Comparison of ENCODE assay signal across 8 cellular contexts in the genomic region with DNA sequence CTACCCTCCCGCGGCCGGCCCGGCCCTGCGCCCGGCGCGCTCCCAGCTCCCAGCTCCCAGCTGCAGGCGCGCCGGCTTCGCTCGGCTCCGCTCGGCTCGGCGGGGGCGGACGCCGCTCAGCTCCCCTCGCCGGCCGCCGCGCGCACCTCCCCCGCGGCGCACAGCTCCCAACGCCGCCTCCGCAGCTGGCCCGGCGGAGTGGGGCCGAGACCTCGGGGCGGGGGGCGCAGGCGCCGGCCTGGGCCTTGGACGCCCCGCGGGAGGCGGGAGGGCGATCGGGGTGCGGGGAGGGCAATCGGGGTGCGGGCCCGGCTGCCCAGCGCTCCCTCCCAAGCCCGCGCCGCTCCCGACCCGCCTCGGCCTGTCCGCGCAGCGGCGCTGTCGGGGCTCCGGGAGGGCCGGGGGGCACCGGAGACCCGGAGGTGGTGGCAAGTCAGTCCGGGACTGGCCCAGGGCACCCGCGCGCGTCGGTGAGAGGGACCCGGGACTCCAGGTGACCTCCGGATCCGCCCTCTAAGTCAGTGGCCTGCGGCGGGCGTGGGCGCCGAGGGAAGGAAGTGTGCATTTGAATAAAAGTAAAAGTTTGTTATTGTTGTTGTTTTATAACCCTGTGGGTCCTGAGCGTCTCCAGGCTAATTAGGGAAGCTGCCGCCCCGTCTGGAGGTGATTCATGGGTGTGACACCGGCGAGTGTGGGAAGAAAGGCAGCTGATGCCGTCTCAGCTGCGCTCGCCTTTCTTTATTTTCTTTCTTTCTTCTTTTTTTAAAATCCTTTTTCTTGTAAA. TPM values are rescaled to one million over a fixed set of nuclear protein-coding genes. Genes with fewer than 3 reads are reported as not detected.
DNase-seq lines count a peak whose midpoint lies in the region; ATAC-seq and TF ChIP-seq lines count a peak whose summit lies in the region.
"Had no signal": no experiment of that assay in that cellular context is flagged by ENCODE, and none has a peak within 500 bp of the region (broad histone marks: within the 10 kb centered on the region; RNA-seq: fewer than 3 reads in every experiment).

A gene with protein sequence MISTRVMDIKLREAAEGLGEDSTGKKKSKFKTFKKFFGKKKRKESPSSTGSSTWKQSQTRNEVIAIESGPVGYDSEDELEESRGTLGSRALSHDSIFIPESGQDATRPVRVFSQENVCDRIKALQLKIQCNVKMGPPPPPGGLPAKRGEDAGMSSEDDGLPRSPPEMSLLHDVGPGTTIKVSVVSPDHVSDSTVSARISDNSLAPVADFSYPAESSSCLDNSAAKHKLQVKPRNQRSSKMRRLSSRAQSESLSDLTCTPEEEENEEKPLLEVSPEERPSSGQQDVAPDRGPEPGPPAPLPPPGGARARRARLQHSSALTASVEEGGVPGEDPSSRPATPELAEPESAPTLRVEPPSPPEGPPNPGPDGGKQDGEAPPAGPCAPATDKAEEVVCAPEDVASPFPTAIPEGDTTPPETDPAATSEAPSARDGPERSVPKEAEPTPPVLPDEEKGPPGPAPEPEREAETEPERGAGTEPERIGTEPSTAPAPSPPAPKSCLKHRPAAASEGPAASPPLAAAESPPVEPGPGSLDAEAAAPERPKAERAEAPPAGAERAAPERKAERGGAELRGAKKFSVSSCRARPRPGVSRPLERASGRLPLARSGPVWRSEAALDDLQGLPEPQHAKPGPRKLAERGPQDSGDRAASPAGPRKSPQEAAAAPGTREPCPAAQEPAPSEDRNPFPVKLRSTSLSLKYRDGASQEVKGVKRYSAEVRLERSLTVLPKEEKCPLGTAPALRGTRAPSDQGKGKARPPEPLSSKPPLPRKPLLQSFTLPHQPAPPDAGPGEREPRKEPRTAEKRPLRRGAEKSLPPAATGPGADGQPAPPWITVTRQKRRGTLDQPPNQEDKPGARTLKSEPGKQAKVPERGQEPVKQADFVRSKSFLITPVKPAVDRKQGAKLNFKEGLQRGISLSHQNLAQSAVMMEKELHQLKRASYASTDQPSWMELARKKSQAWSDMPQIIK (minus strand): TSS at position 93 of the 784 bp plus-strand sequence. CDS start 89,425 bp downstream, outside the sequence.

- H3K79me1 ChIP-seq in H9 (ENCODE audit: insufficient read depth, low read depth, low read length, poor library complexity, severe bottlenecking) = no peaks in the 10 kb centered on the region

- peaks cover 5 to 8% of the 10 kb centered on the region in 2 experiments for H3K4me1 Mint-ChIP-seq in H9

- H2BK120ac ChIP-seq in H9 (ENCODE audit: low read depth, low read length, poor library complexity, severe bottlenecking) = no peak within 1 kb of the TSS

- H3K9ac ChIP-seq in H9 (ENCODE audit: extremely low read depth, insufficient read length, low read length) = no peak within 1 kb of the TSS
- H3K9ac ChIP-seq in subcutaneous abdominal adipose tissue (ENCODE audit: low read length in 5 of 5) = no peak within 1 kb of the TSS

- DNase-seq in H9 (no peak), RPMI8226 (peak; percentile 14), dermis blood vessel endothelial cell (peak; percentile 69), SW 1271 (lab: John Stamatoyannopoulos, UW) (no peak)

- H4K5ac ChIP-seq in H9 (ENCODE audit: insufficient read length, low read depth, low read length) = no peak within 1 kb of the TSS

- H2BK12ac ChIP-seq in H9 (ENCODE audit: insufficient read length, low read depth, low read length) = no peak within 1 kb of the TSS

- no peak within 1 kb of the TSS for H2BK20ac ChIP-seq in H9 (ENCODE audit: low read depth, low read length, poor library complexity, severe bottlenecking)

- H3K27me3 ChIP-seq in H9 (ENCODE audit: insufficient read depth, low read length) (peaks cover 28% of the 10 kb centered on the region; the same call in 1 of the 2 replicates), subcutaneous abdominal adipose tissue (ENCODE audit: control insufficient read depth in 5 of 5, insufficient read depth in 4 of 5, low read length in 5 of 5) (peaks cover 22 to 42% (median 30%) of the 10 kb centered on the region in 5 donors)

- H3K18ac ChIP-seq in H9 (ENCODE audit: insufficient read length, low read depth, low read length) = no peak within 1 kb of the TSS

- H3K27ac Mint-ChIP-seq in H9 = no peak within 1 kb of the TSS

- no peak for ATAC-seq in GM18519 (IDR thresholded peaks at IDR 0.05; ENCODE audit: low FRiP score, unreplicated experiment)

- H3K56ac ChIP-seq in H9 (ENCODE audit: insufficient read length, low read depth, low read length) = no peak within 1 kb of the TSS

- H2AK5ac ChIP-seq in H9 (ENCODE audit: insufficient read length, low read length) = no peak within 1 kb of the TSS

- H3K23ac ChIP-seq in H9 (ENCODE audit: insufficient read length, low read depth, low read length) = no peak within 1 kb of the TSS

- H2BK5ac ChIP-seq in H9 (ENCODE audit: insufficient read length, low read length) = no peak within 1 kb of the TSS

- no peak within 1 kb of the TSS for H3K14ac ChIP-seq in H9 (ENCODE audit: insufficient read depth, low read length)

- H2AFZ ChIP-seq in H9 (ENCODE audit: low read length) = no peak within 1 kb of the TSS

- H3K4ac ChIP-seq in H9 (ENCODE audit: low read depth, low read length) = no peak within 1 kb of the TSS

- H4K91ac ChIP-seq in H9 (ENCODE audit: insufficient read length, low read depth, low read length) = no peak within 1 kb of the TSS

- no peak within 1 kb of the TSS for H3K27ac ChIP-seq in H9 (ENCODE audit: insufficient read length, low read depth, low read length)
- no peak within 1 kb of the TSS for H3K27ac ChIP-seq in mesodermal cell (ENCODE audit: low read depth, low read length, severe bottlenecking)
- H3K27ac ChIP-seq in subcutaneous abdominal adipose tissue (ENCODE audit: low read depth, low read length) = no peak within 1 kb of the TSS

- H3K4me3 Mint-ChIP-seq in H9 = peak within 1 kb of the TSS; percentile 61 to 83

- H3T11ph ChIP-seq in H9 (ENCODE audit: low read length) = no peak within 1 kb of the TSS

- H3K79me2 ChIP-seq in H9 (ENCODE audit: insufficient read depth, low read length) = no peaks in the 10 kb centered on the region

- peaks cover 74% of the 10 kb centered on the region for H3K27me3 Mint-ChIP-seq in H9 (ENCODE audit: low read depth)

- peaks cover 8% of the 10 kb centered on the region for H3K23me2 ChIP-seq in H9 (ENCODE audit: insufficient read length, low read depth, low read length, poor library complexity, severe bottlenecking)

- H3K4me2 ChIP-seq in H9 (ENCODE audit: insufficient read depth, insufficient read length, low read length) = peak within 1 kb of the TSS; percentile 83

- H3K36me3 ChIP-seq in mesodermal cell (ENCODE audit: control insufficient read depth, insufficient read depth, low read length) (no peaks in the 10 kb centered on the region), subcutaneous abdominal adipose tissue (ENCODE audit: control insufficient read depth in 5 of 5, insufficient read depth in 5 of 5, low read length in 5 of 5) (no peaks in the 10 kb centered on the region)

- no peak within 1 kb of the TSS for H2BK15ac ChIP-seq in H9 (ENCODE audit: low read depth, low read length)

- no peaks in the 10 kb centered on the region for H3K9me3 ChIP-seq in H9 (ENCODE audit: control insufficient read depth, low read depth, low read length)
- H3K9me3 ChIP-seq in mesodermal cell (ENCODE audit: control insufficient read depth, low read length) = no peaks in the 10 kb centered on the region
- no peaks in the 10 kb centered on the region for H3K9me3 ChIP-seq in subcutaneous abdominal adipose tissue (ENCODE audit: control insufficient read depth in 5 of 5, low read length in 5 of 5)

- H4K8ac ChIP-seq in H9 (replicated peaks; ENCODE audit: insufficient read length, low read depth, low read length) = no peak within 1 kb of the TSS

- peak within 1 kb of the TSS; percentile 23 for H3K4me3 ChIP-seq in mesodermal cell (ENCODE audit: extremely low read depth, insufficient read depth, low read length, poor library complexity, severe bottlenecking)
- H3K4me3 ChIP-seq in subcutaneous abdominal adipose tissue (ENCODE audit: low read depth in 1 of 5, low read length in 5 of 5) = peak within 1 kb of the TSS in 4 of 5 donors; percentile 17 to 58 (median 38)

- TF ChIP-seq CTCF in H9 (conservative IDR thresholded peaks at IDR 0.05) = peak; percentile 46

- H3K4me1 ChIP-seq in H9 (ENCODE audit: insufficient read depth, low read length) (no peaks in the 10 kb centered on the region), mesodermal cell (ENCODE audit: control insufficient read depth, insufficient read depth, low read length, poor library complexity, severe bottlenecking) (no peaks in the 10 kb centered on the region), subcutaneous abdominal adipose tissue (ENCODE audit: control insufficient read depth in 5 of 5, insufficient read depth in 5 of 5, low read length in 5 of 5) (peaks cover 0 to 18% (median 13%) of the 10 kb centered on the region in 5 donors)

- peaks cover 0 to 2% (median 0%) of the 10 kb centered on the region in 3 experiments; a peak in 1 of 7 replicates for H3K36me3 Mint-ChIP-seq in H9 (ENCODE audit: insufficient read depth in 1 of 3, low read depth in 3 of 3)

- no peaks in the 10 kb centered on the region for H4K20me1 ChIP-seq in H9 (ENCODE audit: control insufficient read depth, insufficient read depth, insufficient read length)

- no CpG with 5 or more reads among the region's 88 CpGs for WGBS in H9 (ENCODE audit: extremely low coverage, insufficient read length, low lambda C conversion rate)
- WGBS in mesodermal cell (ENCODE audit: insufficient coverage in 2 of 2), 2 experiments = 1% methylated on average over 59 to 75 of the region's 88 CpGs

- H3K9me3 Mint-ChIP-seq in H9 = no peaks in the 10 kb centered on the region; a peak in 2 of 5 replicates

RNA-seq across cellular contexts. Expression of the gene that starts here (rescaled TPM):
- 0.29 and 0.48 TPM in 2 replicates for total RNA-seq in H9 (2021)
- total RNA-seq in dermis blood vessel endothelial cell = 3.3 and 9.0 TPM in 2 replicates
- polyA plus RNA-seq in mesodermal cell (2013, experiment 1 of 2) = 1.00 TPM
- polyA plus RNA-seq in mesodermal cell (2013, experiment 2 of 2) = 0.20 TPM
- total RNA-seq: M059J had no signal

Comparison
In these comparisons a context has a peak if more than half of its experiments do, and no peak if none do; other contexts are left out.
1. DNase-seq: peak in RPMI8226 (single experiment) and dermis blood vessel endothelial cell (single experiment); none in H9 (single experiment) and SW 1271 (0 of 2).